15 cellular contexts compared by ENCODE assay signal in genomic region chrX:152847281-152847680, GRCh38.
"Had no signal": no experiment of that assay in that cellular context is flagged by ENCODE, and none has a peak within 500 bp of the region (broad histone marks: within the 10 kb centered on the region; RNA-seq: fewer than 3 reads in every experiment).

No MANE protein-coding gene starts in this region.

- H3K27ac Mint-ChIP-seq: activated CD8-positive, alpha-beta T cell treated with anti-CD3 and anti-CD28 coated beads for 36 hours; activated naive CD4-positive, alpha-beta T cell treated with anti-CD3 and anti-CD28 coated beads, Interleukin-2, amount 50 U/mL, for 24 hours; stimulated activated effector memory CD8-positive, alpha-beta T cell treated with anti-CD3 and anti-CD28 coated beads, Interleukin-12 subunit alpha, Interleukin-12 subunit beta, amount 100 ng/mL, for 72 hours; WTC11 had no signal

- H3K9me3 Mint-ChIP-seq: activated CD8-positive, alpha-beta T cell treated with anti-CD3 and anti-CD28 coated beads for 36 hours; activated naive CD4-positive, alpha-beta T cell treated with anti-CD3 and anti-CD28 coated beads, Interleukin-2, amount 50 U/mL, for 24 hours; activated T-cell treated with anti-CD3 and anti-CD28 coated beads, Interleukin-2, amount 50 U/mL, for 4 hours; stimulated activated effector memory CD8-positive, alpha-beta T cell treated with anti-CD3 and anti-CD28 coated beads, Interleukin-12 subunit alpha, Interleukin-12 subunit beta, amount 100 ng/mL, for 72 hours; WTC11 had no signal

- ATAC-seq: activated CD8-positive, alpha-beta T cell treated with anti-CD3 and anti-CD28 coated beads for 36 hours; activated T-cell treated with anti-CD3 and anti-CD28 coated beads, Interleukin-2, amount 50 U/mL, for 4 hours; left lobe of liver; pancreas; stimulated activated effector memory CD8-positive, alpha-beta T cell treated with anti-CD3 and anti-CD28 coated beads, Interleukin-12 subunit alpha, Interleukin-12 subunit beta, amount 100 ng/mL, for 72 hours; WTC11 had no signal

- H3K4me3 Mint-ChIP-seq: activated CD8-positive, alpha-beta T cell treated with anti-CD3 and anti-CD28 coated beads for 36 hours; activated naive CD4-positive, alpha-beta T cell treated with anti-CD3 and anti-CD28 coated beads, Interleukin-2, amount 50 U/mL, for 24 hours; activated T-cell treated with anti-CD3 and anti-CD28 coated beads, Interleukin-2, amount 50 U/mL, for 4 hours; stimulated activated effector memory CD8-positive, alpha-beta T cell treated with anti-CD3 and anti-CD28 coated beads, Interleukin-12 subunit alpha, Interleukin-12 subunit beta, amount 100 ng/mL, for 72 hours; WTC11 had no signal

- DNase-seq: activated CD4-positive, alpha-beta T cell treated with anti-CD3 and anti-CD28 coated beads for 48 hours; activated CD8-positive, alpha-beta T cell treated with anti-CD3 and anti-CD28 coated beads for 36 hours; activated effector memory CD4-positive, alpha-beta T cell treated with anti-CD3 and anti-CD28 coated beads, Interleukin-2, amount 50 U/mL, for 16 hours; activated T-cell treated with anti-CD3 and anti-CD28 coated beads, Interleukin-2, amount 50 U/mL, for 4 hours; adrenal gland; esophagus squamous epithelium; hippocampal formation; pancreas; stimulated activated CD4-positive, alpha-beta T cell treated with anti-CD3 and anti-CD28 coated beads, Interleukin-12 subunit alpha, Interleukin-12 subunit beta, amount 100 ng/mL, for 4 hours; stimulated activated CD4-positive, alpha-beta T cell treated with anti-CD3 and anti-CD28 coated beads, Interleukin-2, amount 100 ng/mL, for 24 hours; T1000 had no signal

- H3K27me3 Mint-ChIP-seq: activated CD8-positive, alpha-beta T cell treated with anti-CD3 and anti-CD28 coated beads for 36 hours; activated naive CD4-positive, alpha-beta T cell treated with anti-CD3 and anti-CD28 coated beads, Interleukin-2, amount 50 U/mL, for 24 hours had no signal

- H3K27me3 ChIP-seq: adrenal gland, esophagus squamous epithelium, pancreas had no signal

- H3K4me3 ChIP-seq: adrenal gland, esophagus squamous epithelium, pancreas had no signal

- H3K27ac ChIP-seq: adrenal gland, pancreas had no signal

- H3K4me1 Mint-ChIP-seq: activated naive CD4-positive, alpha-beta T cell treated with anti-CD3 and anti-CD28 coated beads, Interleukin-2, amount 50 U/mL, for 24 hours; WTC11 had no signal
